ENCODE assay signal across 14 cellular contexts in genomic region chr3:169354774-169355501, GRCh38.
DNase-seq lines count a peak whose midpoint lies in the region; ATAC-seq and TF ChIP-seq lines count a peak whose summit lies in the region.
"Had no signal": no experiment of that assay in that cellular context is flagged by ENCODE, and none has a peak within 500 bp of the region (broad histone marks: within the 10 kb centered on the region; RNA-seq: fewer than 3 reads in every experiment).

No MANE protein-coding gene starts in this region.

- intact Hi-C loops in cardiac septum (cut with DNase I): no loop called here
- intact Hi-C loops in upper lobe of right lung (cut with DNase I): no loop called here

- no peaks in the 10 kb centered on the region for H3K36me3 ChIP-seq in cardiac muscle cell
- no peaks in the 10 kb centered on the region for H3K36me3 ChIP-seq in upper lobe of right lung
- H3K36me3 ChIP-seq: neutrophil had no signal

- no peak overlapping the region for H3K4me3 ChIP-seq in cardiac muscle cell
- H3K4me3 ChIP-seq in upper lobe of right lung: no peak overlapping the region
- H3K4me3 ChIP-seq: dorsolateral prefrontal cortex had no signal

- no peaks in the 10 kb centered on the region for H3K9me3 ChIP-seq in cardiac muscle cell (ENCODE audit: low read depth)
- no peaks in the 10 kb centered on the region for H3K9me3 ChIP-seq in upper lobe of right lung
- H3K9me3 ChIP-seq: neutrophil had no signal

- no peak for ATAC-seq in upper lobe of right lung
- ATAC-seq: activated CD8-positive, alpha-beta T cell treated with anti-CD3 and anti-CD28 coated beads for 36 hours; CD8-positive, alpha-beta T cell; stimulated activated memory B cell treated with anti-CD40 and anti-IgM and Interleukin-4, amounts not matched to agents 10 μg/mL and 1 μg/mL and 100 μg/mL, for 72 hours had no signal

- no peak for DNase-seq in cardiac muscle cell (ENCODE audit: low read depth in 1 of 2, low spot score in 1 of 2)
- no peak for DNase-seq in cardiac septum (ENCODE audit: low spot score)
- peak; percentile 89 to 93 for DNase-seq in NCI-H524 (lab: John Stamatoyannopoulos, UW)
- DNase-seq in ecto neural progenitor cell (ENCODE audit: low spot score): peak; percentile 60
- DNase-seq in upper lobe of right lung: no peak
- no peak for DNase-seq in DMS 273 treated with DMSO at 0.1 percent for 48 hours (lab: John Stamatoyannopoulos, UW)
- DNase-seq in pons (ENCODE audit: low spot score): no peak
- no peak for DNase-seq in central memory CD4-positive, alpha-beta T cell
- DNase-seq: activated CD8-positive, alpha-beta T cell treated with anti-CD3 and anti-CD28 coated beads for 36 hours; activated effector memory CD4-positive, alpha-beta T cell treated with anti-CD3 and anti-CD28 coated beads, Interleukin-2, amount 50 U/mL, for 16 hours; CD8-positive, alpha-beta T cell; dorsolateral prefrontal cortex had no signal

- no peak for TF ChIP-seq CTCF in cardiac muscle cell (IDR thresholded peaks at IDR 0.05; ENCODE audit: low read depth, low read length)
- TF ChIP-seq CTCF in upper lobe of right lung (IDR thresholded peaks at IDR 0.05): no peak

- H3K4me1 ChIP-seq in cardiac muscle cell (ENCODE audit: low read depth): peaks cover 33% of the 10 kb centered on the region
- no peaks in the 10 kb centered on the region for H3K4me1 ChIP-seq in upper lobe of right lung

- no peaks in the 10 kb centered on the region for H3K27me3 ChIP-seq in cardiac muscle cell
- no peaks in the 10 kb centered on the region for H3K27me3 ChIP-seq in upper lobe of right lung

- H3K27ac ChIP-seq in cardiac muscle cell (peak overlapping the region; percentile 69), upper lobe of right lung (peak overlapping the region; percentile 2)
- H3K27ac ChIP-seq: dorsolateral prefrontal cortex, neutrophil had no signal

Comparison
In these comparisons a context has a peak if more than half of its experiments do, and no peak if none do; other contexts are left out.
1. DNase-seq: peak in NCI-H524 (2 of 2) and ecto neural progenitor cell (single experiment); none in cardiac muscle cell (0 of 2), cardiac septum (single experiment), upper lobe of right lung (single experiment), DMS 273 treated with DMSO at 0.1 percent for 48 hours (single experiment), pons (single experiment) and central memory CD4-positive, alpha-beta T cell (single experiment).